In genomic region chr2:127270663-127271062, GRCh38 we compare ENCODE assay signal across 18 cellular contexts. TPM values are rescaled to one million over a fixed set of nuclear protein-coding genes. Genes with fewer than 3 reads are reported as not detected.
DNase-seq lines count a peak whose midpoint lies in the region; ATAC-seq and TF ChIP-seq lines count a peak whose summit lies in the region.
"Had no signal": no experiment of that assay in that cellular context is flagged by ENCODE, and none has a peak within 500 bp of the region (broad histone marks: within the 10 kb centered on the region; RNA-seq: fewer than 3 reads in every experiment).

No MANE protein-coding gene starts in this region.

- H3K27ac ChIP-seq in mesendoderm (ENCODE audit: low read depth, low read length): no peak overlapping the region
- H3K27ac ChIP-seq: SJSA1 had no signal

- no peak overlapping the region for H3K9ac ChIP-seq in mesendoderm (ENCODE audit: low read length)

- no peak overlapping the region for H4K5ac ChIP-seq in mesendoderm (ENCODE audit: low read length)

- H3K4me1 ChIP-seq in mucosa of descending colon (ENCODE audit: low read depth) (no peaks in the 10 kb centered on the region), mesendoderm (ENCODE audit: control insufficient read depth, low read depth, low read length) (no peaks in the 10 kb centered on the region)
- H3K4me1 ChIP-seq: BE2C, SJSA1 had no signal

- H3K9me3 Mint-ChIP-seq in activated T-helper 17 cell treated with anti-CD3 and anti-CD28 coated beads, Interleukin-2, amount 50 U/mL, for 72 hours: no peaks in the 10 kb centered on the region
- H3K9me3 Mint-ChIP-seq: activated T-helper 1 cell treated with anti-CD3 and anti-CD28 coated beads, Interleukin-12 subunit alpha, Interleukin-12 subunit beta, Interleukin-2, Interleukin-4 antibody, amounts not matched to agents 30 ng/mL and 10 ng/mL and 1 ng/mL, durations not matched to agents 14 hours and 24 hours and 36 hours; immature natural killer cell had no signal

- no peak overlapping the region for H3K56ac ChIP-seq in mesendoderm (ENCODE audit: low read length)

- no peak overlapping the region for H4K8ac ChIP-seq in mesendoderm (ENCODE audit: low read depth, low read length)

- H3K9me3 ChIP-seq in mucosa of descending colon: no peaks in the 10 kb centered on the region
- H3K9me3 ChIP-seq: BE2C, SJSA1 had no signal

- H2AK5ac ChIP-seq in mesendoderm (ENCODE audit: low read length): no peak overlapping the region

- no peak overlapping the region for H3K18ac ChIP-seq in mesendoderm (ENCODE audit: low read length)

- peaks cover 2% of the 10 kb centered on the region for H3K79me1 ChIP-seq in mesendoderm (ENCODE audit: low read length)

- H3K36me3 Mint-ChIP-seq in activated T-helper 17 cell treated with anti-CD3 and anti-CD28 coated beads, Interleukin-2, amount 50 U/mL, for 72 hours (ENCODE audit: low read depth): peaks cover 98% of the 10 kb centered on the region

- WGBS in mesendoderm (ENCODE audit: extremely low coverage, insufficient coverage, low lambda C conversion rate): no CpG with 5 or more reads among the region's 5 CpGs

- H3K79me2 ChIP-seq in mesendoderm (ENCODE audit: control insufficient read depth, insufficient read depth, low read length): no peaks in the 10 kb centered on the region

- no peaks in the 10 kb centered on the region for H3K27me3 Mint-ChIP-seq in activated T-helper 17 cell treated with anti-CD3 and anti-CD28 coated beads, Interleukin-2, amount 50 U/mL, for 72 hours

- ATAC-seq in activated T-helper 17 cell treated with anti-CD3 and anti-CD28 coated beads, Interleukin-2, amount 50 U/mL, for 72 hours (replicated peaks): no peak
- peak; percentile 27 for ATAC-seq in mucosa of descending colon
- ATAC-seq in GM21367 (IDR thresholded peaks at IDR 0.05; ENCODE audit: unreplicated experiment): no peak

- no peak overlapping the region for H2BK5ac ChIP-seq in mesendoderm (ENCODE audit: low read length)

- no peak overlapping the region for H3K4me2 ChIP-seq in mesendoderm (ENCODE audit: low read length)

- peak; percentile 17 for TF ChIP-seq CTCF in GM12865 (IDR thresholded peaks at IDR 0.05; ENCODE audit: insufficient read depth, low read depth, low read length, missing control alignments)
- TF ChIP-seq CTCF in mucosa of descending colon (IDR thresholded peaks at IDR 0.05): no peak

- H3K4me3 ChIP-seq in GM12865 (ENCODE audit: low read depth, low read length): no peak overlapping the region
- no peak overlapping the region for H3K4me3 ChIP-seq in mucosa of descending colon
- H3K4me3 ChIP-seq in mesendoderm (ENCODE audit: low read length): no peak overlapping the region
- H3K4me3 ChIP-seq: SJSA1 had no signal

- H3K36me3 ChIP-seq in mucosa of descending colon (ENCODE audit: low read depth): peaks cover 10% of the 10 kb centered on the region
- peaks cover 18% of the 10 kb centered on the region for H3K36me3 ChIP-seq in mesendoderm (ENCODE audit: control insufficient read depth, insufficient read depth, low read length)

- intact Hi-C loops in mucosa of descending colon (cut with DNase I, micrococcal nuclease): no loop called here

- DNase-seq in GM12865 (ENCODE audit: low read depth) (no peak), Kasumi-1 (lab: John Stamatoyannopoulos, UW) (peak; percentile 12 to 21), mucosa of descending colon (no peak), mesendoderm (no peak)
- no peak for DNase-seq in effector CD8-positive, alpha-beta T cell (lab: John Stamatoyannopoulos, UW)
- DNase-seq: amniotic stem cell; BE2C; glutamatergic neuron; immature natural killer cell; KBM-7; NCI-H146; NCI-H446 treated with DMSO at 0.1 percent for 48 hours; stimulated activated CD4-positive, alpha-beta T cell treated with anti-CD3 and anti-CD28 coated beads, Interleukin-1b, Interleukin-23, amount 100 ng/mL, for 48 hours had no signal

- no peak overlapping the region for H2BK15ac ChIP-seq in mesendoderm (replicated peaks; ENCODE audit: low read depth)

- H2BK120ac ChIP-seq in mesendoderm (ENCODE audit: low read depth, low read length): no peak overlapping the region

- no peaks in the 10 kb centered on the region for H3K27me3 ChIP-seq in mesendoderm (ENCODE audit: insufficient read depth, low read length, poor library complexity)
- H3K27me3 ChIP-seq: BE2C, SJSA1 had no signal

- no peak overlapping the region for H3K4me3 Mint-ChIP-seq in activated T-helper 17 cell treated with anti-CD3 and anti-CD28 coated beads, Interleukin-2, amount 50 U/mL, for 72 hours
- H3K4me3 Mint-ChIP-seq: activated T-helper 1 cell treated with anti-CD3 and anti-CD28 coated beads, Interleukin-12 subunit alpha, Interleukin-12 subunit beta, Interleukin-2, Interleukin-4 antibody, amounts not matched to agents 30 ng/mL and 10 ng/mL and 1 ng/mL, durations not matched to agents 14 hours and 24 hours and 36 hours; immature natural killer cell; nephron had no signal

- H3K4ac ChIP-seq in mesendoderm (ENCODE audit: low read depth, low read length): no peak overlapping the region

- H3K27ac Mint-ChIP-seq in activated T-helper 17 cell treated with anti-CD3 and anti-CD28 coated beads, Interleukin-2, amount 50 U/mL, for 72 hours: peak overlapping the region; percentile 46
- H3K27ac Mint-ChIP-seq: activated T-helper 1 cell treated with anti-CD3 and anti-CD28 coated beads, Interleukin-12 subunit alpha, Interleukin-12 subunit beta, Interleukin-2, Interleukin-4 antibody, amounts not matched to agents 30 ng/mL and 10 ng/mL and 1 ng/mL, durations not matched to agents 14 hours and 24 hours and 36 hours; nephron had no signal

- peaks cover 5% of the 10 kb centered on the region for H3K4me1 Mint-ChIP-seq in activated T-helper 17 cell treated with anti-CD3 and anti-CD28 coated beads, Interleukin-2, amount 50 U/mL, for 72 hours
- H3K4me1 Mint-ChIP-seq: nephron had no signal

- H3K23ac ChIP-seq in mesendoderm (ENCODE audit: low read length): no peak overlapping the region

RNA-seq across cellular contexts. Expression of gene ERCC3, which starts 23.3 kb away (rescaled TPM):
- 10 to 100 TPM; 51.6 to 58.2 TPM for total RNA-seq in activated T-helper 17 cell treated with anti-CD3 and anti-CD28 coated beads, Interleukin-2, amount 50 U/mL, for 72 hours
- 10 to 100 TPM; 26.7 to 35.7 (median 33.6) TPM for total RNA-seq in mucosa of descending colon
- 33.8 TPM for polyA plus RNA-seq in mesendoderm (2013, experiment 1 of 2)
- 34.2 TPM for polyA plus RNA-seq in mesendoderm (2013, experiment 2 of 2)

RNA-seq across cellular contexts. Expression of gene CYP27C1, which starts 50.6 kb away (rescaled TPM):
- not detected for total RNA-seq in activated T-helper 17 cell treated with anti-CD3 and anti-CD28 coated beads, Interleukin-2, amount 50 U/mL, for 72 hours
- total RNA-seq in mucosa of descending colon: under 1 TPM; 0.17 to 0.82 (median 0.63) TPM
- 1.4 TPM for polyA plus RNA-seq in mesendoderm (2013, experiment 1 of 2)
- polyA plus RNA-seq in mesendoderm (2013, experiment 2 of 2): 1.3 TPM
- total RNA-seq: activated T-helper 1 cell treated with anti-CD3 and anti-CD28 coated beads, Interleukin-12 subunit alpha, Interleukin-12 subunit beta, Interleukin-2, Interleukin-4 antibody, amounts not matched to agents 30 ng/mL and 10 ng/mL and 1 ng/mL, durations not matched to agents 14 hours and 24 hours and 36 hours had no signal
- polyA plus RNA-seq: immature natural killer cell had no signal

Comparison
In these comparisons a context has a peak if more than half of its experiments do, and no peak if none do; other contexts are left out.
1. DNase-seq: peak in Kasumi-1 (2 of 2); none in GM12865 (single experiment), mucosa of descending colon (0 of 3), effector CD8-positive, alpha-beta T cell (single experiment) and mesendoderm (single experiment).